In genomic region chr12:52023182-52023975, GRCh38 we compare ENCODE assay signal across 8 cellular contexts. TPM values are rescaled to one million over a fixed set of nuclear protein-coding genes. Genes with fewer than 3 reads are reported as not detected.
DNase-seq lines count a peak whose midpoint lies in the region; ATAC-seq and TF ChIP-seq lines count a peak whose summit lies in the region.

No MANE protein-coding gene starts in this region.

- TF ChIP-seq POLR2A in ovary (IDR thresholded peaks at IDR 0.05), result peak; percentile 11
- no peak for TF ChIP-seq POLR2A in thyroid gland (IDR thresholded peaks at IDR 0.05)

- ATAC-seq in GM18520 (IDR thresholded peaks at IDR 0.05; ENCODE audit: unreplicated experiment), result peak; percentile 34
- peak; percentile 62 for ATAC-seq in Right ventricle myocardium inferior

- TF ChIP-seq CTCF in 22Rv1 (IDR thresholded peaks at IDR 0.05) (peak; percentile 100), ovary (IDR thresholded peaks at IDR 0.05) (peak; percentile 96 to 99 (median 99)), thyroid gland (IDR thresholded peaks at IDR 0.05) (peak; percentile 81 to 99 (median 95))

- peaks cover 41% of the 10 kb centered on the region for H3K27me3 Mint-ChIP-seq in activated naive CD4-positive, alpha-beta T cell treated with anti-CD3 and anti-CD28 coated beads, Interleukin-2, amount 10 ng/mL, durations not matched to agents 7 days and 5 days

- peak overlapping the region; percentile 99 for H3K27ac Mint-ChIP-seq in activated naive CD4-positive, alpha-beta T cell treated with anti-CD3 and anti-CD28 coated beads, Interleukin-2, amount 10 ng/mL, durations not matched to agents 7 days and 5 days

- no peak for TF ChIP-seq EP300 in ovary (IDR thresholded peaks at IDR 0.05)

- H3K27me3 ChIP-seq in ovary (no peaks in the 10 kb centered on the region), thyroid gland (no peaks in the 10 kb centered on the region)

- DNase-seq in LHCN-M2 (ENCODE audit: low read depth) (peak; percentile 46), SK-MEL-5 (ENCODE audit: low read depth, low spot score) (peak; percentile 70), Right ventricle myocardium inferior (ENCODE audit: missing footprints) (peak; percentile 96), ovary (peak; percentile 88 to 94 (median 93)), thyroid gland (peak; percentile 86 to 88)
- DNase-seq in activated naive CD4-positive, alpha-beta T cell treated with anti-CD3 and anti-CD28 coated beads, Interleukin-2, amount 10 ng/mL, durations not matched to agents 7 days and 5 days, result peak; percentile 96

- peaks cover 51% of the 10 kb centered on the region for H3K4me1 Mint-ChIP-seq in activated naive CD4-positive, alpha-beta T cell treated with anti-CD3 and anti-CD28 coated beads, Interleukin-2, amount 10 ng/mL, durations not matched to agents 7 days and 5 days

- intact Hi-C loops in Right ventricle myocardium inferior (cut with DNase I), result loop anchor here (1.0 kb wide), 2 partner anchors 19 to 30 kb away; no protein-coding TSS in a partner anchor
- intact Hi-C loops in ovary (cut with DNase I), result loop anchor here in 2 of 4 donors (2.0 kb wide), 1 partner anchor 21 kb away; no protein-coding TSS in a partner anchor
- intact Hi-C loops in thyroid gland (cut with DNase I), result loop anchor here (10.0 kb wide), 1 partner anchor 101 kb away; no protein-coding TSS in a partner anchor

- H3K9me3 ChIP-seq in ovary, result no peaks in the 10 kb centered on the region
- no peaks in the 10 kb centered on the region for H3K9me3 ChIP-seq in thyroid gland

- CTCF ChIA-PET in activated naive CD4-positive, alpha-beta T cell treated with anti-CD3 and anti-CD28 coated beads, Interleukin-2, amount 10 ng/mL, durations not matched to agents 7 days and 5 days (lab: Charles Lee), result interaction anchor here (0.7 to 17.2 kb wide), 19 partner anchors 9 to 148 kb away, joined by 3 to 637 read pairs (median 8); partner anchors contain the start of genes ATG101, SMIM41 and TAMALIN

- peak overlapping the region; percentile 84 for H3K4me3 Mint-ChIP-seq in activated naive CD4-positive, alpha-beta T cell treated with anti-CD3 and anti-CD28 coated beads, Interleukin-2, amount 10 ng/mL, durations not matched to agents 7 days and 5 days

- H3K4me3 ChIP-seq in ovary (peak overlapping the region; percentile 34), thyroid gland (replicated peaks in 1 of 3) (peak overlapping the region in 1 of 3 donors; percentile 46)

- H3K4me1 ChIP-seq in ovary (ENCODE audit: insufficient read depth) (peaks cover 8% of the 10 kb centered on the region), thyroid gland (peaks cover 11 to 25% of the 10 kb centered on the region in 2 donors)

- H3K9me3 Mint-ChIP-seq in activated naive CD4-positive, alpha-beta T cell treated with anti-CD3 and anti-CD28 coated beads, Interleukin-2, amount 10 ng/mL, durations not matched to agents 7 days and 5 days, result no peaks in the 10 kb centered on the region

- 0 to 2% (median 1%) methylated on average over 44 to 70 of the region's 70 CpGs for WGBS in ovary, 3 donors
- 0 to 3% methylated on average over 6 to 13 of the region's 70 CpGs for WGBS in thyroid gland, 2 donors

- in situ Hi-C loops in SK-MEL-5 (cut with HindIII; ENCODE audit: low pct_unique_long_range_greater_than_20kb, low sequenced_read_pairs), result no loop called here

- H3K36me3 Mint-ChIP-seq in activated naive CD4-positive, alpha-beta T cell treated with anti-CD3 and anti-CD28 coated beads, Interleukin-2, amount 10 ng/mL, durations not matched to agents 7 days and 5 days, result no peaks in the 10 kb centered on the region

- H3K36me3 ChIP-seq in ovary (no peaks in the 10 kb centered on the region), thyroid gland (no peaks in the 10 kb centered on the region)

- H3K27ac ChIP-seq in 22Rv1 (peak overlapping the region; percentile 99), ovary (peak overlapping the region in 1 of 2 donors; percentile 9), thyroid gland (no peak overlapping the region)

RNA-seq across cellular contexts. Expression of gene TAMALIN, which starts 16.6 kb away (rescaled TPM):
- total RNA-seq in LHCN-M2 (2014; rRNA removed), result 1.8 and 4.5 TPM in 2 replicates
- polyA plus RNA-seq in LHCN-M2 (2012), result 10.0 TPM
- total RNA-seq in SK-MEL-5 (2014; rRNA removed; shearing (Covaris generic)), result 25.5 and 26.7 TPM in 2 replicates
- polyA plus RNA-seq in SK-MEL-5 (2015; cell fraction: cytosol; rRNA removed), result 16.7 and 18.1 TPM in 2 replicates
- 22.3 and 27.8 TPM in 2 replicates for polyA plus RNA-seq in SK-MEL-5 (2015; cell fraction: nucleus; rRNA removed)
- 20.3 TPM for total RNA-seq in Right ventricle myocardium inferior
- 10 to 100 TPM; 20.8 to 84.1 (median 38.6) TPM for total RNA-seq in ovary
- polyA plus RNA-seq in ovary, result 10 to 100 TPM; 16.8 to 21.8 TPM
- total RNA-seq in thyroid gland, result 10 to 100 TPM in 3 of 4 donors, 1 to 10 TPM in 1; 9.8 to 20.8 (median 14.5) TPM

RNA-seq across cellular contexts. Expression of gene NR4A1, which starts 27.9 kb away (rescaled TPM):
- total RNA-seq in LHCN-M2 (2014; rRNA removed) (1.3 and 2.3 TPM in 2 replicates), Right ventricle myocardium inferior (40.6 TPM), ovary (1,000 to 10,000 TPM in 2 of 7 donors, 100 to 1,000 TPM in 5; 142 to 1,603 (median 414) TPM), thyroid gland (100 to 1,000 TPM in 1 of 4 donors, 10 to 100 TPM in 3; 46.3 to 156 (median 83.5) TPM)
- 1.1 TPM for polyA plus RNA-seq in LHCN-M2 (2012)
- 33.5 and 35.4 TPM in 2 replicates for total RNA-seq in SK-MEL-5 (2014; rRNA removed; shearing (Covaris generic))
- 172 and 190 TPM in 2 replicates for polyA plus RNA-seq in SK-MEL-5 (2015; cell fraction: cytosol; rRNA removed)
- polyA plus RNA-seq in SK-MEL-5 (2015; cell fraction: nucleus; rRNA removed), result 199 and 239 TPM in 2 replicates
- 100 to 1,000 TPM in 1 of 2 donors, 10 to 100 TPM in 1; 41.7 to 159 TPM for polyA plus RNA-seq in ovary

RNA-seq across cellular contexts. Expression of gene ATG101, which starts 46.4 kb away (rescaled TPM):
- total RNA-seq in LHCN-M2 (2014; rRNA removed), result 69.2 and 70.4 TPM in 2 replicates
- polyA plus RNA-seq in LHCN-M2 (2012), result 81.8 TPM
- 90.4 and 104 TPM in 2 replicates for total RNA-seq in SK-MEL-5 (2014; rRNA removed; shearing (Covaris generic))
- 99.8 and 106 TPM in 2 replicates for polyA plus RNA-seq in SK-MEL-5 (2015; cell fraction: cytosol; rRNA removed)
- 62.6 and 65.9 TPM in 2 replicates for polyA plus RNA-seq in SK-MEL-5 (2015; cell fraction: nucleus; rRNA removed)
- total RNA-seq in Right ventricle myocardium inferior, result 24.9 TPM
- total RNA-seq in ovary, result 10 to 100 TPM; 24.9 to 48.7 (median 28.9) TPM
- 10 to 100 TPM; 13.6 to 26.2 TPM for polyA plus RNA-seq in ovary
- 10 to 100 TPM; 40.7 to 61.1 (median 48.0) TPM for total RNA-seq in thyroid gland

RNA-seq across cellular contexts. Expression of gene SMIM41, which starts 56.1 kb away (rescaled TPM):
- not detected in 2 replicates for total RNA-seq in LHCN-M2 (2014; rRNA removed)
- 0.05 TPM for polyA plus RNA-seq in LHCN-M2 (2012)
- not detected in 2 replicates for total RNA-seq in SK-MEL-5 (2014; rRNA removed; shearing (Covaris generic))
- not detected in 2 replicates for polyA plus RNA-seq in SK-MEL-5 (2015; cell fraction: cytosol; rRNA removed)
- polyA plus RNA-seq in SK-MEL-5 (2015; cell fraction: nucleus; rRNA removed), result not detected in 2 replicates
- 0.16 TPM for total RNA-seq in Right ventricle myocardium inferior
- total RNA-seq in ovary, result 1 to 10 TPM; 1.4 to 4.5 (median 2.8) TPM
- 1 to 10 TPM in 1 of 2 donors, under 1 TPM in 1; 0.32 to 3.4 TPM for polyA plus RNA-seq in ovary
- under 1 TPM in 1 of 4 donors, not detected in 3; 0.67 TPM for total RNA-seq in thyroid gland

Comparison
In these comparisons a context has a peak if more than half of its experiments do, and no peak if none do; other contexts are left out.
1. DNase-seq: peak in every context shown above with its lines; median percentile 96 in activated naive CD4-positive, alpha-beta T cell treated with anti-CD3 and anti-CD28 coated beads, Interleukin-2, amount 10 ng/mL, durations not matched to agents 7 days and 5 days; 96 in Right ventricle myocardium inferior; 93 in ovary; 87 in thyroid gland; 70 in SK-MEL-5; 46 in LHCN-M2.
2. RNA of gene NR4A1, which starts 27.9 kb away (total RNA-seq): 142 to 1,603 TPM in ovary, 46.3 to 156 TPM in thyroid gland, 40.6 TPM in Right ventricle myocardium inferior (single experiment) and 33.5 to 35.4 TPM in SK-MEL-5; 1.3 to 2.3 TPM in LHCN-M2; every median in the first group is over 10 times any median in the second.
3. Peak in every context shown above with its lines, with median percentiles within 50 percentile points of each other: CTCF ChIP-seq.